In genomic region chr13:111296417-111296816, GRCh38 we compare ENCODE assay signal across 24 cellular contexts. TPM values are rescaled to one million over a fixed set of nuclear protein-coding genes. Genes with fewer than 3 reads are reported as not detected.
"Had no signal": no experiment of that assay in that cellular context is flagged by ENCODE, and none has a peak within 500 bp of the region (broad histone marks: within the 10 kb centered on the region; RNA-seq: fewer than 3 reads in every experiment).

No MANE protein-coding gene starts in this region.

- H3K27ac ChIP-seq: body of pancreas, cardiac muscle cell, hepatocyte, left ventricle myocardium inferior, tibial nerve had no signal

- H3K4me1 Mint-ChIP-seq: WTC11 had no signal

- H3K9me3 Mint-ChIP-seq: activated naive CD4-positive, alpha-beta T cell treated with anti-CD3 and anti-CD28 coated beads, Interleukin-2, amount 10 ng/mL, durations not matched to agents 7 days and 5 days; activated T-cell treated with anti-CD3 and anti-CD28 coated beads, Interleukin-2, amount 50 U/mL, for 72 hours; dendritic cell treated with granulocyte-macrophage colony-stimulating factor and Interleukin-4, amounts not matched to agents 40 ng/mL and 50 ng/mL, for 4 days; naive thymus-derived CD4-positive, alpha-beta T cell; WTC11 had no signal

- ATAC-seq: activated T-cell treated with anti-CD3 and anti-CD28 coated beads, Interleukin-2, amount 50 U/mL, for 72 hours; body of pancreas; esophagus mucosa; naive thymus-derived CD4-positive, alpha-beta T cell; stimulated activated naive CD8-positive, alpha-beta T cell treated with anti-CD3 and anti-CD28 coated beads, Interleukin-15, Interleukin-2, amounts not matched to agents 100 U/mL and 50 U/mL, for 24 hours; WTC11 had no signal

- H3K9me3 ChIP-seq: body of pancreas, left ventricle myocardium inferior, tibial nerve had no signal

- H3K27ac Mint-ChIP-seq: activated naive CD4-positive, alpha-beta T cell treated with anti-CD3 and anti-CD28 coated beads, Interleukin-2, amount 10 ng/mL, durations not matched to agents 7 days and 5 days; activated T-cell treated with anti-CD3 and anti-CD28 coated beads, Interleukin-2, amount 50 U/mL, for 72 hours; dendritic cell treated with granulocyte-macrophage colony-stimulating factor and Interleukin-4, amounts not matched to agents 40 ng/mL and 50 ng/mL, for 4 days; progenitor cell of endocrine pancreas; WTC11 had no signal

- H3K27me3 Mint-ChIP-seq: activated naive CD4-positive, alpha-beta T cell treated with anti-CD3 and anti-CD28 coated beads, Interleukin-2, amount 10 ng/mL, durations not matched to agents 7 days and 5 days; dendritic cell treated with granulocyte-macrophage colony-stimulating factor and Interleukin-4, amounts not matched to agents 40 ng/mL and 50 ng/mL, for 4 days; naive thymus-derived CD4-positive, alpha-beta T cell; progenitor cell of endocrine pancreas had no signal

- DNase-seq: activated effector memory CD4-positive, alpha-beta T cell treated with anti-CD3 and anti-CD28 coated beads, Interleukin-2, amount 50 U/mL, for 16 hours; activated naive CD4-positive, alpha-beta T cell treated with anti-CD3 and anti-CD28 coated beads, Interleukin-2, amount 10 ng/mL, durations not matched to agents 7 days and 5 days; activated T-cell treated with anti-CD3 and anti-CD28 coated beads, Interleukin-2, amount 50 U/mL, for 72 hours; anterior cingulate cortex; body of pancreas; effector memory CD4-positive, alpha-beta T cell; glutamatergic neuron; left ventricle myocardium inferior; naive thymus-derived CD4-positive, alpha-beta T cell; retina; stimulated activated CD4-positive, alpha-beta T cell treated with anti-CD3 and anti-CD28 coated beads, Interleukin-4, amount 100 ng/mL, for 24 hours; stimulated activated naive CD8-positive, alpha-beta T cell treated with anti-CD3 and anti-CD28 coated beads, Interleukin-15, Interleukin-2, amounts not matched to agents 100 U/mL and 50 U/mL, for 24 hours; SW 1271 had no signal

- FAIRE-seq: frontal cortex had no signal

- H3K4me3 ChIP-seq: body of pancreas, cardiac muscle cell, hepatocyte, left ventricle myocardium inferior, tibial nerve had no signal

- H2AFZ ChIP-seq: hepatocyte had no signal

- H3K79me2 ChIP-seq: hepatocyte had no signal

- H3K4me3 Mint-ChIP-seq: activated naive CD4-positive, alpha-beta T cell treated with anti-CD3 and anti-CD28 coated beads, Interleukin-2, amount 10 ng/mL, durations not matched to agents 7 days and 5 days; activated T-cell treated with anti-CD3 and anti-CD28 coated beads, Interleukin-2, amount 50 U/mL, for 72 hours; dendritic cell treated with granulocyte-macrophage colony-stimulating factor and Interleukin-4, amounts not matched to agents 40 ng/mL and 50 ng/mL, for 4 days; naive thymus-derived CD4-positive, alpha-beta T cell; WTC11 had no signal

- H3K4me2 ChIP-seq: hepatocyte had no signal

- H3K27me3 ChIP-seq: body of pancreas, cardiac muscle cell, hepatocyte, tibial nerve had no signal

- H3K4me1 ChIP-seq: body of pancreas, left ventricle myocardium inferior, tibial nerve had no signal

RNA-seq across cellular contexts. Expression of gene TEX29, which starts 24.0 kb away (rescaled TPM):
- total RNA-seq: activated CD8-positive, alpha-beta memory T cell treated with anti-CD3 and anti-CD28 coated beads for 36 hours; body of pancreas; cardiac muscle cell; endothelial cell of umbilical vein; esophagus mucosa; frontal cortex; left ventricle myocardium inferior; urinary bladder had no signal
- polyA plus RNA-seq: cardiac muscle cell; naive thymus-derived CD4-positive, alpha-beta T cell had no signal
